ENCODE assay signal across 17 cellular contexts in genomic region chr15:84402856-84403608, GRCh38.
A peak's percentile ranks its signal among the peaks of the same experiment; 100 is the strongest.
DNase-seq lines count a peak whose midpoint lies in the region; ATAC-seq, FAIRE-seq and TF ChIP-seq lines count a peak whose summit lies in the region.
"Had no signal": no experiment of that assay in that cellular context is flagged by ENCODE, and none has a peak within 500 bp of the region (broad histone marks: within the 10 kb centered on the region; RNA-seq: fewer than 3 reads in every experiment).

No MANE protein-coding gene starts in this region.

- no peak overlapping the region for H3K4me3 Mint-ChIP-seq in activated naive CD4-positive, alpha-beta T cell treated with anti-CD3 and anti-CD28 coated beads, Interleukin-2, amount 10 ng/mL, durations not matched to agents 7 days and 5 days
- H3K4me3 Mint-ChIP-seq: CD4-positive, CD25-positive, alpha-beta regulatory T cell had no signal

- H3K36me3 ChIP-seq in bronchial epithelial cell (ENCODE audit: control insufficient read depth, insufficient read depth, low read length), result no peaks in the 10 kb centered on the region
- H3K36me3 ChIP-seq: HAP-1, Peyer's patch had no signal

- no peaks in the 10 kb centered on the region for H3K36me3 Mint-ChIP-seq in activated naive CD4-positive, alpha-beta T cell treated with anti-CD3 and anti-CD28 coated beads, Interleukin-2, amount 50 U/mL, for 72 hours
- H3K36me3 Mint-ChIP-seq in activated naive CD4-positive, alpha-beta T cell treated with anti-CD3 and anti-CD28 coated beads, Interleukin-2, amount 10 ng/mL, durations not matched to agents 7 days and 5 days, result no peaks in the 10 kb centered on the region
- H3K36me3 Mint-ChIP-seq: CD4-positive, CD25-positive, alpha-beta regulatory T cell had no signal

- no peak for TF ChIP-seq CTCF in bronchial epithelial cell (IDR thresholded peaks at IDR 0.05; ENCODE audit: insufficient read depth, low read length, severe bottlenecking)

- H3K27me3 Mint-ChIP-seq in activated naive CD4-positive, alpha-beta T cell treated with anti-CD3 and anti-CD28 coated beads, Interleukin-2, amount 10 ng/mL, durations not matched to agents 7 days and 5 days, result no peaks in the 10 kb centered on the region
- H3K27me3 Mint-ChIP-seq: CD4-positive, CD25-positive, alpha-beta regulatory T cell had no signal

- CTCF ChIA-PET in activated naive CD4-positive, alpha-beta T cell treated with anti-CD3 and anti-CD28 coated beads, Interleukin-2, amount 10 ng/mL, durations not matched to agents 7 days and 5 days (lab: Charles Lee), result no interaction called here

- H3K4me3 ChIP-seq in bronchial epithelial cell (ENCODE audit: low read depth, low read length), result no peak overlapping the region
- H3K4me3 ChIP-seq: HAP-1, Peyer's patch had no signal

- H3K4me1 Mint-ChIP-seq in activated naive CD4-positive, alpha-beta T cell treated with anti-CD3 and anti-CD28 coated beads, Interleukin-2, amount 10 ng/mL, durations not matched to agents 7 days and 5 days, result no peaks in the 10 kb centered on the region
- H3K4me1 Mint-ChIP-seq: CD4-positive, CD25-positive, alpha-beta regulatory T cell had no signal

- peak; percentile 84 for FAIRE-seq in bronchial epithelial cell (lab: Jason Lieb, UNC)
- FAIRE-seq: GM18507 had no signal

- no peak for ATAC-seq in activated naive CD4-positive, alpha-beta T cell treated with anti-CD3 and anti-CD28 coated beads, Interleukin-2, amount 50 U/mL, for 72 hours

- H3K27me3 ChIP-seq in bronchial epithelial cell (ENCODE audit: control insufficient read depth, insufficient read depth, low read length), result no peaks in the 10 kb centered on the region
- H3K27me3 ChIP-seq: Peyer's patch had no signal

- no peaks in the 10 kb centered on the region for H3K9me3 Mint-ChIP-seq in activated naive CD4-positive, alpha-beta T cell treated with anti-CD3 and anti-CD28 coated beads, Interleukin-2, amount 50 U/mL, for 72 hours
- peaks cover 3% of the 10 kb centered on the region for H3K9me3 Mint-ChIP-seq in activated naive CD4-positive, alpha-beta T cell treated with anti-CD3 and anti-CD28 coated beads, Interleukin-2, amount 10 ng/mL, durations not matched to agents 7 days and 5 days
- H3K9me3 Mint-ChIP-seq: CD4-positive, CD25-positive, alpha-beta regulatory T cell had no signal

- peak; percentile 1 to 41 for DNase-seq in activated naive CD4-positive, alpha-beta T cell treated with anti-CD3 and anti-CD28 coated beads, Interleukin-2, amount 50 U/mL, for 72 hours (ENCODE audit: low spot score in 2 of 2)
- no peak for DNase-seq in activated naive CD4-positive, alpha-beta T cell treated with anti-CD3 and anti-CD28 coated beads, Interleukin-2, amount 10 ng/mL, durations not matched to agents 7 days and 5 days
- DNase-seq in bronchial epithelial cell (ENCODE audit: low read depth) (no peak), mesenteric fat pad (ENCODE audit: low spot score) (peak; percentile 81), ureter (ENCODE audit: low spot score) (peak; percentile 32), SHP77 (lab: John Stamatoyannopoulos, UW) (no peak), iPS-NIHi7 (ENCODE audit: extremely low spot score) (no peak)
- DNase-seq: ACHN; Calu3; CD4-positive, CD25-positive, alpha-beta regulatory T cell; Kasumi-1; NCI-H187 treated with DMSO at 0.1 percent for 48 hours; NCI-H2171 treated with DMSO at 0.1 percent for 48 hours; NCI-H510A treated with DMSO at 0.1 percent for 48 hours had no signal

- no peak overlapping the region for H3K27ac Mint-ChIP-seq in activated naive CD4-positive, alpha-beta T cell treated with anti-CD3 and anti-CD28 coated beads, Interleukin-2, amount 50 U/mL, for 72 hours
- no peak overlapping the region for H3K27ac Mint-ChIP-seq in activated naive CD4-positive, alpha-beta T cell treated with anti-CD3 and anti-CD28 coated beads, Interleukin-2, amount 10 ng/mL, durations not matched to agents 7 days and 5 days
- H3K27ac Mint-ChIP-seq: CD4-positive, CD25-positive, alpha-beta regulatory T cell had no signal

Comparison
In these comparisons a context has a peak if more than half of its experiments do, and no peak if none do; other contexts are left out.
1. DNase-seq: peak in activated naive CD4-positive, alpha-beta T cell treated with anti-CD3 and anti-CD28 coated beads, Interleukin-2, amount 50 U/mL, for 72 hours (2 of 2), mesenteric fat pad (single experiment) and ureter (single experiment); none in activated naive CD4-positive, alpha-beta T cell treated with anti-CD3 and anti-CD28 coated beads, Interleukin-2, amount 10 ng/mL, durations not matched to agents 7 days and 5 days (single experiment), bronchial epithelial cell (single experiment), SHP77 (0 of 2) and iPS-NIHi7 (single experiment).